ENCODE assay signal across 8 cellular contexts in genomic region chr5:141814064-141814982, GRCh38.
DNase-seq lines count a peak whose midpoint lies in the region; ATAC-seq and TF ChIP-seq lines count a peak whose summit lies in the region.

No MANE protein-coding gene starts in this region.

- no peaks in the 10 kb centered on the region for H4K20me1 ChIP-seq in HCT116 (ENCODE audit: insufficient read depth)
- H4K20me1 ChIP-seq in SU-DHL-6 (ENCODE audit: low read depth, low read length): no peaks in the 10 kb centered on the region

- POLR2A ChIA-PET in CD4-positive, alpha-beta memory T cell (lab: Charles Lee; ENCODE audit: partially characterized antibody): no interaction called here
- POLR2A ChIA-PET in HCT116 (lab: Charles Lee): no interaction called here

- no peak overlapping the region for H3K4me3 Mint-ChIP-seq in CD4-positive, alpha-beta memory T cell

- TF ChIP-seq CTCF in HCT116 (IDR thresholded peaks at IDR 0.05 in 2 of 3, conservative IDR thresholded peaks at IDR 0.05 in 1 of 3; ENCODE audit: borderline replicate concordance in 1 of 3, insufficient read depth in 1 of 3, low read depth in 2 of 3, low read length in 2 of 3): peak; percentile 72 to 93 (median 87); a peak in 5 of 6 replicates
- TF ChIP-seq CTCF in SU-DHL-6 (IDR thresholded peaks at IDR 0.05; ENCODE audit: insufficient read depth, low read length, poor library complexity, severe bottlenecking): peak; percentile 69
- peak; percentile 83 for TF ChIP-seq CTCF in kidney epithelial cell (IDR thresholded peaks at IDR 0.05; ENCODE audit: insufficient read depth, low read length, poor library complexity, severe bottlenecking)

- H3K9ac ChIP-seq in HCT116 (ENCODE audit: low read length) (no peak overlapping the region), SU-DHL-6 (ENCODE audit: low read length) (no peak overlapping the region)

- no peak overlapping the region for H3K4me3 ChIP-seq in CD4-positive, alpha-beta memory T cell (ENCODE audit: low read length in 2 of 2)
- H3K4me3 ChIP-seq in HCT116 (replicated peaks in 1 of 2; ENCODE audit: low read depth in 1 of 2, low read length in 2 of 2) (no peak overlapping the region), SU-DHL-6 (ENCODE audit: insufficient read depth, low read length, poor library complexity, severe bottlenecking) (no peak overlapping the region), kidney epithelial cell (ENCODE audit: low read depth, low read length) (no peak overlapping the region)

- no peaks in the 10 kb centered on the region for H3K4me1 ChIP-seq in CD4-positive, alpha-beta memory T cell (ENCODE audit: insufficient read depth, low read length)
- H3K4me1 ChIP-seq in HCT116 (ENCODE audit: control insufficient read depth in 1 of 2, insufficient read depth in 2 of 2, low read length in 2 of 2): no peaks in the 10 kb centered on the region; a peak in 1 of 4 replicates

- no peak for TF ChIP-seq POLR2A in HCT116 (IDR thresholded peaks at IDR 0.05; ENCODE audit: borderline replicate concordance, extremely low read depth, insufficient read depth, insufficient read length)

- no TSS peak for BruUV-seq in HCT116 (replicated peaks; lab: Mats Ljungman, UMichigan)

- H3K4me2 ChIP-seq in HCT116 (ENCODE audit: low read length) (no peak overlapping the region), SU-DHL-6 (ENCODE audit: low read depth, low read length, poor library complexity, severe bottlenecking) (no peak overlapping the region)

- H3K27me3 ChIP-seq in CD4-positive, alpha-beta memory T cell (ENCODE audit: insufficient read depth, low read length): peaks cover 9% of the 10 kb centered on the region
- H3K27me3 ChIP-seq in HCT116 (ENCODE audit: insufficient read depth, low read length): 0 out of 2 replicates have a peak, but pooled peaks cover 5% of the 10 kb centered on the region
- H3K27me3 ChIP-seq in SU-DHL-6 (ENCODE audit: low read length): no peaks in the 10 kb centered on the region
- peaks cover 37% of the 10 kb centered on the region for H3K27me3 ChIP-seq in kidney epithelial cell (ENCODE audit: control insufficient read depth, insufficient read depth, low read length)

- RAD21 ChIA-PET in HCT116 (lab: Charles Lee; ENCODE audit: low non-redundant PET in 1 of 2, low total read pairs in 2 of 2, uncharacterized antibody in 2 of 2, unreplicated experiment in 2 of 2): interaction anchor here (1.1 to 1.3 kb wide), 2 partner anchors 57 to 110 kb away, joined by 3 to 4 read pairs; no protein-coding TSS in a partner anchor

- intact Hi-C loops in CD4-positive, alpha-beta memory T cell (cut with micrococcal nuclease): loop anchor here (1.0 to 2.0 kb wide), 3 partner anchors 112 to 149 kb away; no protein-coding TSS in a partner anchor
- intact Hi-C loops in HCT116 (cut with micrococcal nuclease): loop anchor here (1.0 kb wide), 2 partner anchors 65 to 112 kb away; no protein-coding TSS in a partner anchor

- H3K36me3 ChIP-seq in CD4-positive, alpha-beta memory T cell (ENCODE audit: insufficient read depth, low read length): no peaks in the 10 kb centered on the region
- H3K36me3 ChIP-seq in HCT116 (ENCODE audit: control insufficient read depth in 1 of 2, insufficient read depth in 2 of 2, low read length in 2 of 2) (no peaks in the 10 kb centered on the region), SU-DHL-6 (ENCODE audit: low read length) (no peaks in the 10 kb centered on the region), kidney epithelial cell (ENCODE audit: control insufficient read depth, insufficient read depth, low read length) (no peaks in the 10 kb centered on the region)

- TF ChIP-seq RAD21 in HCT116 (IDR thresholded peaks at IDR 0.05; ENCODE audit: low read depth): peak; percentile 85

- no peaks in the 10 kb centered on the region for H3K9me3 ChIP-seq in CD4-positive, alpha-beta memory T cell (ENCODE audit: control insufficient read depth in 1 of 2, low read length in 2 of 2)
- H3K9me3 ChIP-seq in HCT116 (ENCODE audit: control insufficient read depth in 1 of 2, insufficient read depth in 1 of 2, low read depth in 1 of 2, low read length in 2 of 2) (no peaks in the 10 kb centered on the region), SU-DHL-6 (ENCODE audit: insufficient read depth, low read length) (no peaks in the 10 kb centered on the region)

- H3K27ac ChIP-seq in CD4-positive, alpha-beta memory T cell (ENCODE audit: low read depth, low read length): no peak overlapping the region
- H3K27ac ChIP-seq in HCT116 (ENCODE audit: low read depth, low read length): no peak overlapping the region
- no peak overlapping the region for H3K27ac ChIP-seq in SU-DHL-6 (ENCODE audit: low read depth, low read length)

- H3K79me2 ChIP-seq in HCT116 (ENCODE audit: insufficient read depth, low read length) (no peaks in the 10 kb centered on the region), SU-DHL-6 (ENCODE audit: insufficient read depth, low read length) (no peaks in the 10 kb centered on the region)

- H2AFZ ChIP-seq in HCT116 (ENCODE audit: low read depth, low read length, poor library complexity, severe bottlenecking): no peak overlapping the region
- no peak overlapping the region for H2AFZ ChIP-seq in SU-DHL-6 (ENCODE audit: low read depth, low read length, severe bottlenecking)

- DNase-seq in CD4-positive, alpha-beta memory T cell: peak in 4 of 5 donors; percentile 14 to 39 (median 17)
- peak; percentile 36 for DNase-seq in HCT116 (ENCODE audit: low read depth, low spot score)
- peak; percentile 35 for DNase-seq in astrocyte of the hippocampus (ENCODE audit: low read depth, low spot score)
- DNase-seq in kidney epithelial cell (ENCODE audit: low read depth): no peak
- peak; percentile 25 for DNase-seq in stimulated activated CD8-positive, alpha-beta memory T cell treated with anti-CD3 and anti-CD28 coated beads, Interleukin-12 subunit alpha, Interleukin-12 subunit beta, amount 100 ng/mL, for 1 hour (ENCODE audit: low read depth)

- no peak overlapping the region for H3K27ac Mint-ChIP-seq in CD4-positive, alpha-beta memory T cell

- no peaks in the 10 kb centered on the region for H3K9me3 Mint-ChIP-seq in CD4-positive, alpha-beta memory T cell

- CTCF ChIA-PET in CD4-positive, alpha-beta memory T cell (lab: Charles Lee; ENCODE audit: partially characterized antibody): interaction anchor here (0.6 to 7.5 kb wide), 16 partner anchors 9 to 244 kb away, joined by 3 to 81 read pairs (median 5); partner anchors contain the start of gene PCDH1
- CTCF ChIA-PET in HCT116 (lab: Charles Lee): interaction anchor here (0.8 to 1.7 kb wide), 7 partner anchors 11 to 150 kb away, joined by 3 to 8 read pairs (median 5); partner anchors contain the start of gene PCDH1

- ATAC-seq in HCT116: peak; percentile 95
- no peak for ATAC-seq in HG03196 (IDR thresholded peaks at IDR 0.05; ENCODE audit: unreplicated experiment)
- ATAC-seq in GM18861 (IDR thresholded peaks at IDR 0.05; ENCODE audit: unreplicated experiment): no peak

- H3K4me1 Mint-ChIP-seq in CD4-positive, alpha-beta memory T cell: peaks cover 0 to 3% (median 0%) of the 10 kb centered on the region in 4 donors

- H3F3A ChIP-seq in SU-DHL-6 (ENCODE audit: insufficient read depth): no peaks in the 10 kb centered on the region

- H3K27me3 Mint-ChIP-seq in CD4-positive, alpha-beta memory T cell: peaks cover 16 to 46% of the 10 kb centered on the region in 2 donors

- no peaks in the 10 kb centered on the region for H3K9me2 ChIP-seq in HCT116 (ENCODE audit: insufficient read depth)
- H3K9me2 ChIP-seq in SU-DHL-6 (replicated peaks; ENCODE audit: insufficient read depth, low read length): no peaks in the 10 kb centered on the region

- H3K36me3 Mint-ChIP-seq in CD4-positive, alpha-beta memory T cell: no peaks in the 10 kb centered on the region

TF ChIP-seq in HCT116, 20 proteins besides CTCF, POLR2A, EP300 and RAD21:
- TF ChIP-seq REST (IDR thresholded peaks at IDR 0.05; ENCODE audit: low read depth) (no peak), YY1 (IDR thresholded peaks at IDR 0.05; ENCODE audit: extremely low read depth, insufficient replicate concordance, low read depth, low read length) (peak; percentile 40)
